Comparison of ENCODE assay signal across 8 cellular contexts in the genomic region with DNA sequence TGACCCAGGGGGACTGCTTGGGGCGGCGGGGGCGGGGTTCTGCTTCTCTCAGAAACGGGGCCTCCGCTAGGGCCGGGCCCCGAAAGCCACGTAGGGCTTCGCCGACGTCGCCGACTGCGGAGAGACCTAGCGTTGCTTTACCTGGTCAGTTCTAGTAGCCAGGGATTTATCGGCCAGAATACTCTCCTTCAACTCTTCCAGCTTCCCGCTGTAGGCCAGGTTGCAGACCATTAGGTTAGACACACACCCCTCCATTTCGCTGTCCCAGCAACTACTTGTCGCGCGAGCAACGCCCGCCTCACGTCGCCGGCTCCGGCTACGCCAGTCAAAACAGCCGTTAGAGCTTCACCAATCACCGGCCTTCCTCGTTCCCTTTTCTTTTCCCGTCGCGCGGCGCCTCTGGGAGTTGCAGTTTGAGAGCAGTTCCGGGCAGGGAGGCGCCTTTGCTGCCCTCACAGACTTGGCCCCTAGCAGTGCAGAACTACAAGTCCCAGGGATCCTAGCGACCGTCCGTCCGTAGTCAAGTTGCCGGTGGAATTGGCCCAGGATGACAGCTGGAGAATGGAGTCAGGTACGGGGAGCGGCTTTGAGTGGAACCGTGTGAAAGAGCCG. TPM values are rescaled to one million over a fixed set of nuclear protein-coding genes. Genes with fewer than 3 reads are reported as not detected.
DNase-seq lines count a peak whose midpoint lies in the region; TF ChIP-seq lines count a peak whose summit lies in the region.

A gene with protein sequence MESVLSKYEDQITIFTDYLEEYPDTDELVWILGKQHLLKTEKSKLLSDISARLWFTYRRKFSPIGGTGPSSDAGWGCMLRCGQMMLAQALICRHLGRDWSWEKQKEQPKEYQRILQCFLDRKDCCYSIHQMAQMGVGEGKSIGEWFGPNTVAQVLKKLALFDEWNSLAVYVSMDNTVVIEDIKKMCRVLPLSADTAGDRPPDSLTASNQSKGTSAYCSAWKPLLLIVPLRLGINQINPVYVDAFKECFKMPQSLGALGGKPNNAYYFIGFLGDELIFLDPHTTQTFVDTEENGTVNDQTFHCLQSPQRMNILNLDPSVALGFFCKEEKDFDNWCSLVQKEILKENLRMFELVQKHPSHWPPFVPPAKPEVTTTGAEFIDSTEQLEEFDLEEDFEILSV (plus strand): TSS at position 513 of the 612 bp plus-strand sequence. CDS start 49 bp downstream, at position 562.
A gene with protein sequence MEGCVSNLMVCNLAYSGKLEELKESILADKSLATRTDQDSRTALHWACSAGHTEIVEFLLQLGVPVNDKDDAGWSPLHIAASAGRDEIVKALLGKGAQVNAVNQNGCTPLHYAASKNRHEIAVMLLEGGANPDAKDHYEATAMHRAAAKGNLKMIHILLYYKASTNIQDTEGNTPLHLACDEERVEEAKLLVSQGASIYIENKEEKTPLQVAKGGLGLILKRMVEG (minus strand): TSS at position 277 of the 612 bp plus-strand sequence. CDS start 22 bp downstream, at position 255.

- H4K91ac ChIP-seq in neuronal stem cell (ENCODE audit: low read depth, low read length, poor library complexity) = no peak within 1 kb of the TSS

- H3K4me1 Mint-ChIP-seq in HFFc6 (ENCODE audit: low read depth) = peaks cover 19% of the 10 kb centered on the region

- H3K4ac ChIP-seq in neuronal stem cell (ENCODE audit: low read length) = no peak within 1 kb of the TSS

- H4K8ac ChIP-seq in neuronal stem cell (ENCODE audit: low read depth, low read length) = no peak within 1 kb of the TSS

- no CpG with 5 or more reads among the region's 47 CpGs for WGBS in neuronal stem cell (ENCODE audit: extremely low coverage in 2 of 2, insufficient read length in 2 of 2, insufficient replicate concordance in 1 of 2), 2 donors

- H3K79me1 ChIP-seq in neuronal stem cell (ENCODE audit: low read depth, low read length) = peaks cover 2% of the 10 kb centered on the region

- no peak within 1 kb of the TSS for H2BK12ac ChIP-seq in neuronal stem cell (ENCODE audit: low read length)

- H3K4me3 Mint-ChIP-seq in HFFc6 = no peak within 1 kb of the TSS

- H2AFZ ChIP-seq in neuronal stem cell (ENCODE audit: low read length) = peak within 1 kb of the TSS; percentile 88

- peak within 1 kb of the TSS; percentile 81 for H3K9ac ChIP-seq in neuronal stem cell (ENCODE audit: low read depth, low read length, poor library complexity)
- peak within 1 kb of the TSS; percentile 20 to 84 (median 78) for H3K9ac ChIP-seq in subcutaneous abdominal adipose tissue (ENCODE audit: low read length in 5 of 5)

- H3K36me3 ChIP-seq in SJCRH30 (no peaks in the 10 kb centered on the region), neuronal stem cell (replicated peaks in 1 of 2; ENCODE audit: control insufficient read depth in 2 of 2, insufficient read depth in 2 of 2, low read length in 2 of 2) (peaks cover 0 to 23% of the 10 kb centered on the region in 2 donors), subcutaneous abdominal adipose tissue (ENCODE audit: control insufficient read depth in 5 of 5, insufficient read depth in 5 of 5, low read length in 5 of 5) (peaks cover 0 to 12% (median 6%) of the 10 kb centered on the region in 5 donors)

- H3K36me3 Mint-ChIP-seq in HFFc6 (ENCODE audit: low read depth) = no peaks in the 10 kb centered on the region; the same call in 1 of the 2 replicates

- H3K4me1 ChIP-seq in SJCRH30 (no peaks in the 10 kb centered on the region), neuronal stem cell (ENCODE audit: control insufficient read depth in 2 of 2, insufficient read depth in 1 of 2, low read depth in 1 of 2, low read length in 2 of 2) (peaks cover 0 to 2% of the 10 kb centered on the region in 2 donors), subcutaneous abdominal adipose tissue (ENCODE audit: control insufficient read depth in 5 of 5, insufficient read depth in 5 of 5, low read length in 5 of 5) (peaks cover 0 to 17% (median 14%) of the 10 kb centered on the region in 5 donors)

- DNase-seq in GM04504 (ENCODE audit: low read depth) (peak; percentile 90), HFFc6 (peak; percentile 95), MV-4-11 (lab: John Stamatoyannopoulos, UW) (peak; percentile 93), SJCRH30 (peak; percentile 91 to 95), foreskin melanocyte (peak; percentile 90), neuronal stem cell (ENCODE audit: low spot score) (peak; percentile 85)
- DNase-seq in activated gamma-delta T cell treated with anti-CD3 and anti-CD28 coated beads, Interleukin-2, amount 50 U/mL, for 16 hours (ENCODE audit: low read depth) = peak; percentile 74

- no peaks in the 10 kb centered on the region for H3K9me3 Mint-ChIP-seq in HFFc6

- no peak within 1 kb of the TSS for H2BK15ac ChIP-seq in neuronal stem cell (ENCODE audit: low read length)

- H3K23ac ChIP-seq in neuronal stem cell (ENCODE audit: low read depth, low read length, poor library complexity) = no peak within 1 kb of the TSS

- H2BK5ac ChIP-seq in neuronal stem cell (ENCODE audit: low read length) = no peak within 1 kb of the TSS

- peak within 1 kb of the TSS; percentile 48 for H3K18ac ChIP-seq in neuronal stem cell (ENCODE audit: low read length)

- peak within 1 kb of the TSS; percentile 77 for H3K4me2 ChIP-seq in neuronal stem cell (ENCODE audit: insufficient read depth, low read length, poor library complexity, severe bottlenecking)

- H2AK5ac ChIP-seq in neuronal stem cell (ENCODE audit: low read depth, low read length) = no peak within 1 kb of the TSS

- H3K27ac ChIP-seq in SJCRH30 = peak within 1 kb of the TSS; percentile 76
- H3K27ac ChIP-seq in neuronal stem cell (replicated peaks; ENCODE audit: low read length) = peak within 1 kb of the TSS; percentile 63
- H3K27ac ChIP-seq in subcutaneous abdominal adipose tissue (ENCODE audit: low read depth, low read length) = peak within 1 kb of the TSS; percentile 71

- no peak within 1 kb of the TSS for H3K14ac ChIP-seq in neuronal stem cell (ENCODE audit: low read length)

- no peak within 1 kb of the TSS for H2BK120ac ChIP-seq in neuronal stem cell (ENCODE audit: low read depth, low read length)

- H3K9me3 ChIP-seq in SJCRH30 (replicated peaks) = no peaks in the 10 kb centered on the region
- no peaks in the 10 kb centered on the region for H3K9me3 ChIP-seq in neuronal stem cell (replicated peaks in 1 of 2; ENCODE audit: control insufficient read depth in 2 of 2, insufficient read depth in 1 of 2, low read depth in 1 of 2, low read length in 2 of 2)
- peaks cover 0 to 4% (median 0%) of the 10 kb centered on the region in 5 donors for H3K9me3 ChIP-seq in subcutaneous abdominal adipose tissue (ENCODE audit: control insufficient read depth in 5 of 5, low read length in 5 of 5)

- H3K27me3 Mint-ChIP-seq in HFFc6 (ENCODE audit: insufficient read depth) = no peaks in the 10 kb centered on the region

- H3K27me3 ChIP-seq in SJCRH30 = no peaks in the 10 kb centered on the region
- no peaks in the 10 kb centered on the region for H3K27me3 ChIP-seq in neuronal stem cell (ENCODE audit: control insufficient read depth in 3 of 3, insufficient read depth in 3 of 3, low read depth in 1 of 3, low read length in 3 of 3)
- H3K27me3 ChIP-seq in subcutaneous abdominal adipose tissue (ENCODE audit: control insufficient read depth in 5 of 5, insufficient read depth in 4 of 5, low read length in 5 of 5) = peaks cover 0 to 2% (median 0%) of the 10 kb centered on the region in 5 donors

- TF ChIP-seq CTCF in HFFc6 (IDR thresholded peaks at IDR 0.05) = no peak

- no peak within 1 kb of the TSS for H3K27ac Mint-ChIP-seq in HFFc6

- H3K4me3 ChIP-seq in SJCRH30 (peak within 1 kb of the TSS; percentile 63), neuronal stem cell (ENCODE audit: low read length in 2 of 2) (peak within 1 kb of the TSS; percentile 70 to 95), subcutaneous abdominal adipose tissue (ENCODE audit: low read depth in 1 of 5, low read length in 5 of 5) (peak within 1 kb of the TSS; percentile 75 to 93 (median 77))

RNA-seq across cellular contexts. Expression of the first gene that starts in this region (rescaled TPM):
- 10 to 100 TPM; 11.6 to 15.0 (median 13.4) TPM for total RNA-seq in HFFc6 (2021; fragmentation: NEBNext Ultra II Directional; extraction: Animal tissue kit (Norgen Biotek cat#: 25700))
- total RNA-seq in SJCRH30 (2014; rRNA removed; shearing (Covaris generic)) = 7.1 and 7.5 TPM in 2 replicates
- 4.4 TPM for polyA plus RNA-seq in neuronal stem cell (2013, experiment 1 of 2)
- 4.8 TPM for polyA plus RNA-seq in neuronal stem cell (2013, experiment 2 of 2)

RNA-seq across cellular contexts. Expression of the second gene that starts in this region (rescaled TPM):
- total RNA-seq in HFFc6 (2021; fragmentation: NEBNext Ultra II Directional; extraction: Animal tissue kit (Norgen Biotek cat#: 25700)) = 10 to 100 TPM; 66.1 to 73.8 (median 69.2) TPM
- 97.7 and 108 TPM in 2 replicates for total RNA-seq in SJCRH30 (2014; rRNA removed; shearing (Covaris generic))
- polyA plus RNA-seq in neuronal stem cell (2013, experiment 1 of 2) = 73.8 TPM
- polyA plus RNA-seq in neuronal stem cell (2013, experiment 2 of 2) = 74.1 TPM

Comparison
In these comparisons a context has a peak if more than half of its experiments do, and no peak if none do; other contexts are left out.
1. Peak in every context shown above with its lines: DNase-seq, H3K4me3 ChIP-seq and H3K27ac ChIP-seq.